In the genomic region with DNA sequence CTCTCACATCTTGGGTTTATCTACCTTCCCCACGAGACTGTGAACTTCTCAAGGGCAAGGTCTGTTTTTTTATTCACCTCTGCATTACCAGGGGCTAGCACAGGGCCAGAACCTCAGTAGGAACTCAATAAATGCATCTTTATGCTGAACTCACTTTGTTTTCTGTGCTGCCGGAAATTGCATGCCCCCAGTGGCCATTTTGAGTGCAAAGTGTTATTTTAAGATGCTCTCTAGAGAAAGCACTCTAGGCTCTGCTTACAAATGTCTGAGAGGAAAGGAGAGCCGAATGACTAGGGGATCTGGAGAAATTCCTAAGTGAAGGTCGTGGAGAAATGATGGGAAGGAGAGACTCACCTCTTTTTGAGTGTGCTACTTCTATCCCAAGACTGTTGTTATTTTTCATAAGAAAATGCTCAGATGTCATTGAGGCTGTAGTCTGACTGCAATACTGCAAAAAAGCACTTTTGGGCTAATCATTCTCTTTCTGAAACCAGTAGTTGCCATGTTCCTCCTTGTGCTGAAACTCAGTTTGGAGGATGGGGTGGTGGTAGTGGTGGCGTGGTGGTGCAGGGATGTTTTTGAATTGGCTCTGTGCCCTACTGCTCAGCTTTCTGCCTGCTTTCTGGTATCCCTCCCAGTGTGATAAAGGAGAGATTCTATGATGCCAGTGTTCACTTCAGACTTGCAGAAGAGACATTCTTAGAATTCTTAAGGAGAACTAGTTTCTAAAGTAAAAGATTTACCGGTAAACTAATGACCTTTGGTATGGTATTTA, we compare ENCODE assay signal across 8 cellular contexts. TPM values are rescaled to one million over a fixed set of nuclear protein-coding genes. Genes with fewer than 3 reads are reported as not detected.
DNase-seq lines count a peak whose midpoint lies in the region; ATAC-seq and TF ChIP-seq lines count a peak whose summit lies in the region.

No MANE protein-coding gene starts in this region.

- H3K27me3 Mint-ChIP-seq in activated T-helper 1 cell treated with anti-CD3 and anti-CD28 coated beads, Interleukin-12 subunit alpha, Interleukin-12 subunit beta, Interleukin-2, Interleukin-4 antibody, amounts not matched to agents 30 ng/mL and 10 ng/mL and 1 ng/mL, durations not matched to agents 14 hours and 24 hours and 36 hours (ENCODE audit: insufficient read depth), result no peaks in the 10 kb centered on the region
- H3K27me3 Mint-ChIP-seq in stimulated activated memory B cell treated with anti-CD40 and anti-IgM and Interleukin-4, amounts not matched to agents 10 μg/mL and 1 μg/mL and 100 μg/mL, for 72 hours, result no peaks in the 10 kb centered on the region

- no peaks in the 10 kb centered on the region for H3K9me3 ChIP-seq in left ventricle myocardium inferior (replicated peaks)

- H3K4me3 ChIP-seq in left ventricle myocardium inferior, result no peak overlapping the region

- peak; percentile 38 for TF ChIP-seq CTCF in left ventricle myocardium inferior (IDR thresholded peaks at IDR 0.05; ENCODE audit: borderline replicate concordance)

- DNase-seq in stimulated activated CD4-positive, alpha-beta T cell treated with anti-CD3 and anti-CD28 coated beads, Interleukin-15, amount 100 ng/mL, for 24 hours, result peak; percentile 32
- no peak for DNase-seq in stimulated activated CD4-positive, alpha-beta T cell treated with anti-CD3 and anti-CD28 coated beads, Interleukin-2, amount 100 ng/mL, for 48 hours
- DNase-seq in NCI-H2227 treated with DMSO at 0.1 percent for 48 hours (lab: John Stamatoyannopoulos, UW) (peak; percentile 20), left ventricle myocardium inferior (no peak), KG1 (lab: John Stamatoyannopoulos, UW) (no peak)
- DNase-seq in activated T-helper 1 cell treated with anti-CD3 and anti-CD28 coated beads, Interleukin-12 subunit alpha, Interleukin-12 subunit beta, Interleukin-2, Interleukin-4 antibody, amounts not matched to agents 30 ng/mL and 10 ng/mL and 1 ng/mL, durations not matched to agents 14 hours and 24 hours and 36 hours (ENCODE audit: low spot score), result peak; percentile 9

- peak overlapping the region; percentile 56 for H3K27ac ChIP-seq in left ventricle myocardium inferior (replicated peaks)

- no peaks in the 10 kb centered on the region for H3K4me1 ChIP-seq in left ventricle myocardium inferior

- no peaks in the 10 kb centered on the region for H3K36me3 ChIP-seq in left ventricle myocardium inferior

- peak overlapping the region; percentile 94 for H3K27ac Mint-ChIP-seq in activated T-helper 1 cell treated with anti-CD3 and anti-CD28 coated beads, Interleukin-12 subunit alpha, Interleukin-12 subunit beta, Interleukin-2, Interleukin-4 antibody, amounts not matched to agents 30 ng/mL and 10 ng/mL and 1 ng/mL, durations not matched to agents 14 hours and 24 hours and 36 hours
- peak overlapping the region; percentile 94 for H3K27ac Mint-ChIP-seq in stimulated activated memory B cell treated with anti-CD40 and anti-IgM and Interleukin-4, amounts not matched to agents 10 μg/mL and 1 μg/mL and 100 μg/mL, for 72 hours

- H3K4me1 Mint-ChIP-seq in activated T-helper 1 cell treated with anti-CD3 and anti-CD28 coated beads, Interleukin-12 subunit alpha, Interleukin-12 subunit beta, Interleukin-2, Interleukin-4 antibody, amounts not matched to agents 30 ng/mL and 10 ng/mL and 1 ng/mL, durations not matched to agents 14 hours and 24 hours and 36 hours (ENCODE audit: low read depth), result peaks cover 55% of the 10 kb centered on the region
- peaks cover 39% of the 10 kb centered on the region for H3K4me1 Mint-ChIP-seq in stimulated activated memory B cell treated with anti-CD40 and anti-IgM and Interleukin-4, amounts not matched to agents 10 μg/mL and 1 μg/mL and 100 μg/mL, for 72 hours

- H3K4me3 Mint-ChIP-seq in activated T-helper 1 cell treated with anti-CD3 and anti-CD28 coated beads, Interleukin-12 subunit alpha, Interleukin-12 subunit beta, Interleukin-2, Interleukin-4 antibody, amounts not matched to agents 30 ng/mL and 10 ng/mL and 1 ng/mL, durations not matched to agents 14 hours and 24 hours and 36 hours, result peak overlapping the region; percentile 72
- peak overlapping the region; percentile 75 for H3K4me3 Mint-ChIP-seq in stimulated activated memory B cell treated with anti-CD40 and anti-IgM and Interleukin-4, amounts not matched to agents 10 μg/mL and 1 μg/mL and 100 μg/mL, for 72 hours

- ATAC-seq in HG02678 (IDR thresholded peaks at IDR 0.05; ENCODE audit: unreplicated experiment), result peak; percentile 72
- ATAC-seq in stimulated activated memory B cell treated with anti-CD40 and anti-IgM and Interleukin-4, amounts not matched to agents 10 μg/mL and 1 μg/mL and 100 μg/mL, for 72 hours, result peak; percentile 81

- H3K9me3 Mint-ChIP-seq in activated T-helper 1 cell treated with anti-CD3 and anti-CD28 coated beads, Interleukin-12 subunit alpha, Interleukin-12 subunit beta, Interleukin-2, Interleukin-4 antibody, amounts not matched to agents 30 ng/mL and 10 ng/mL and 1 ng/mL, durations not matched to agents 14 hours and 24 hours and 36 hours, result no peaks in the 10 kb centered on the region
- no peaks in the 10 kb centered on the region for H3K9me3 Mint-ChIP-seq in stimulated activated memory B cell treated with anti-CD40 and anti-IgM and Interleukin-4, amounts not matched to agents 10 μg/mL and 1 μg/mL and 100 μg/mL, for 72 hours

- H3K27me3 ChIP-seq in left ventricle myocardium inferior (ENCODE audit: low read depth), result no peaks in the 10 kb centered on the region

- peaks cover 11% of the 10 kb centered on the region for H3K36me3 Mint-ChIP-seq in activated T-helper 1 cell treated with anti-CD3 and anti-CD28 coated beads, Interleukin-12 subunit alpha, Interleukin-12 subunit beta, Interleukin-2, Interleukin-4 antibody, amounts not matched to agents 30 ng/mL and 10 ng/mL and 1 ng/mL, durations not matched to agents 14 hours and 24 hours and 36 hours (ENCODE audit: low read depth)
- H3K36me3 Mint-ChIP-seq in stimulated activated memory B cell treated with anti-CD40 and anti-IgM and Interleukin-4, amounts not matched to agents 10 μg/mL and 1 μg/mL and 100 μg/mL, for 72 hours, result peaks cover 5% of the 10 kb centered on the region

- intact Hi-C loops in activated T-helper 1 cell treated with anti-CD3 and anti-CD28 coated beads, Interleukin-12 subunit alpha, Interleukin-12 subunit beta, Interleukin-2, Interleukin-4 antibody, amounts not matched to agents 30 ng/mL and 10 ng/mL and 1 ng/mL, durations not matched to agents 14 hours and 24 hours and 36 hours (cut with micrococcal nuclease), result loop anchor here (1.0 to 5.0 kb wide), 6 partner anchors 9 to 190 kb away; a partner anchor contains a TSS
- intact Hi-C loops in left ventricle myocardium inferior (cut with micrococcal nuclease), result no loop called here

RNA-seq across cellular contexts. Expression of a gene that starts 41.3 kb away (rescaled TPM):
- 28.6 and 30.1 TPM in 2 replicates for total RNA-seq in activated T-helper 1 cell treated with anti-CD3 and anti-CD28 coated beads, Interleukin-12 subunit alpha, Interleukin-12 subunit beta, Interleukin-2, Interleukin-4 antibody, amounts not matched to agents 30 ng/mL and 10 ng/mL and 1 ng/mL, durations not matched to agents 14 hours and 24 hours and 36 hours
- total RNA-seq in left ventricle myocardium inferior, result 3.8 TPM

Comparison
In these comparisons a context has a peak if more than half of its experiments do, and no peak if none do; other contexts are left out.
1. DNase-seq: peak in stimulated activated CD4-positive, alpha-beta T cell treated with anti-CD3 and anti-CD28 coated beads, Interleukin-15, amount 100 ng/mL, for 24 hours (single experiment), NCI-H2227 treated with DMSO at 0.1 percent for 48 hours (single experiment) and activated T-helper 1 cell treated with anti-CD3 and anti-CD28 coated beads, Interleukin-12 subunit alpha, Interleukin-12 subunit beta, Interleukin-2, Interleukin-4 antibody, amounts not matched to agents 30 ng/mL and 10 ng/mL and 1 ng/mL, durations not matched to agents 14 hours and 24 hours and 36 hours (single experiment); none in stimulated activated CD4-positive, alpha-beta T cell treated with anti-CD3 and anti-CD28 coated beads, Interleukin-2, amount 100 ng/mL, for 48 hours (0 of 2), left ventricle myocardium inferior (single experiment) and KG1 (single experiment).